1 cellular context compared by ENCODE assay signal in the genomic region with DNA sequence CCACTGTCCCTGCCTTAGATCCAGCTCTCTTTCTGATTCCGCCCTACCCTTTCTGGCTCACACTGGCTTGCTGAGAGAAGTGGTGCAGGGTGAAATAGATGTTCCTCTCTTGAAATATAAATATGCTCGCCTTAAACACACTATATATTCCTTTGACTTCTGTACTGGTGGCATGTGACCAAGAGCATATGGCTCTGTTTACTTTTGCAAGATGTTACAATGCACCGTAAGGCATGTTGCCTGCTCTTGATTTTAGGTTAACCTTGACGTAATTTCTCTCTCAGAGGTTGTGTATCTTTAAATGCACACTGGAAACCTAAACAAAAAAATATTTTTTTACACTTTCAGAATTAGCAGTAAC.
TF ChIP-seq lines count a peak whose summit lies in the region.

No MANE protein-coding gene starts in this region.

TF ChIP-seq in HepG2, 621 proteins besides CTCF, POLR2A, EP300 and RAD21 (continued from another document and continues in another):
- TF ChIP-seq, protein P1, sequence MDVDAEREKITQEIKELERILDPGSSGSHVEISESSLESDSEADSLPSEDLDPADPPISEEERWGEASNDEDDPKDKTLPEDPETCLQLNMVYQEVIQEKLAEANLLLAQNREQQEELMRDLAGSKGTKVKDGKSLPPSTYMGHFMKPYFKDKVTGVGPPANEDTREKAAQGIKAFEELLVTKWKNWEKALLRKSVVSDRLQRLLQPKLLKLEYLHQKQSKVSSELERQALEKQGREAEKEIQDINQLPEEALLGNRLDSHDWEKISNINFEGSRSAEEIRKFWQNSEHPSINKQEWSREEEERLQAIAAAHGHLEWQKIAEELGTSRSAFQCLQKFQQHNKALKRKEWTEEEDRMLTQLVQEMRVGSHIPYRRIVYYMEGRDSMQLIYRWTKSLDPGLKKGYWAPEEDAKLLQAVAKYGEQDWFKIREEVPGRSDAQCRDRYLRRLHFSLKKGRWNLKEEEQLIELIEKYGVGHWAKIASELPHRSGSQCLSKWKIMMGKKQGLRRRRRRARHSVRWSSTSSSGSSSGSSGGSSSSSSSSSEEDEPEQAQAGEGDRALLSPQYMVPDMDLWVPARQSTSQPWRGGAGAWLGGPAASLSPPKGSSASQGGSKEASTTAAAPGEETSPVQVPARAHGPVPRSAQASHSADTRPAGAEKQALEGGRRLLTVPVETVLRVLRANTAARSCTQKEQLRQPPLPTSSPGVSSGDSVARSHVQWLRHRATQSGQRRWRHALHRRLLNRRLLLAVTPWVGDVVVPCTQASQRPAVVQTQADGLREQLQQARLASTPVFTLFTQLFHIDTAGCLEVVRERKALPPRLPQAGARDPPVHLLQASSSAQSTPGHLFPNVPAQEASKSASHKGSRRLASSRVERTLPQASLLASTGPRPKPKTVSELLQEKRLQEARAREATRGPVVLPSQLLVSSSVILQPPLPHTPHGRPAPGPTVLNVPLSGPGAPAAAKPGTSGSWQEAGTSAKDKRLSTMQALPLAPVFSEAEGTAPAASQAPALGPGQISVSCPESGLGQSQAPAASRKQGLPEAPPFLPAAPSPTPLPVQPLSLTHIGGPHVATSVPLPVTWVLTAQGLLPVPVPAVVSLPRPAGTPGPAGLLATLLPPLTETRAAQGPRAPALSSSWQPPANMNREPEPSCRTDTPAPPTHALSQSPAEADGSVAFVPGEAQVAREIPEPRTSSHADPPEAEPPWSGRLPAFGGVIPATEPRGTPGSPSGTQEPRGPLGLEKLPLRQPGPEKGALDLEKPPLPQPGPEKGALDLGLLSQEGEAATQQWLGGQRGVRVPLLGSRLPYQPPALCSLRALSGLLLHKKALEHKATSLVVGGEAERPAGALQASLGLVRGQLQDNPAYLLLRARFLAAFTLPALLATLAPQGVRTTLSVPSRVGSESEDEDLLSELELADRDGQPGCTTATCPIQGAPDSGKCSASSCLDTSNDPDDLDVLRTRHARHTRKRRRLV (CRISPR knock-in tag; IDR thresholded peaks at IDR 0.05), result no peak
- TF ChIP-seq ERF (CRISPR knock-in tag; IDR thresholded peaks at IDR 0.05), result no peak
- TF ChIP-seq FOXK2 (IDR thresholded peaks at IDR 0.05), result peak; percentile 51; the same call in 1 of the 2 replicates
- TF ChIP-seq, protein P2, sequence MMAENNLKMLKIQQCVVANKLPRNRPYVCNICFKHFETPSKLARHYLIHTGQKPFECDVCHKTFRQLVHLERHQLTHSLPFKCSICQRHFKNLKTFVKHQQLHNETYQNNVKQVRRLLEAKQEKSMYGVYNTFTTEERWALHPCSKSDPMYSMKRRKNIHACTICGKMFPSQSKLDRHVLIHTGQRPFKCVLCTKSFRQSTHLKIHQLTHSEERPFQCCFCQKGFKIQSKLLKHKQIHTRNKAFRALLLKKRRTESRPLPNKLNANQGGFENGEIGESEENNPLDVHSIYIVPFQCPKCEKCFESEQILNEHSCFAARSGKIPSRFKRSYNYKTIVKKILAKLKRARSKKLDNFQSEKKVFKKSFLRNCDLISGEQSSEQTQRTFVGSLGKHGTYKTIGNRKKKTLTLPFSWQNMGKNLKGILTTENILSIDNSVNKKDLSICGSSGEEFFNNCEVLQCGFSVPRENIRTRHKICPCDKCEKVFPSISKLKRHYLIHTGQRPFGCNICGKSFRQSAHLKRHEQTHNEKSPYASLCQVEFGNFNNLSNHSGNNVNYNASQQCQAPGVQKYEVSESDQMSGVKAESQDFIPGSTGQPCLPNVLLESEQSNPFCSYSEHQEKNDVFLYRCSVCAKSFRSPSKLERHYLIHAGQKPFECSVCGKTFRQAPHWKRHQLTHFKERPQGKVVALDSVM (CRISPR knock-in tag; IDR thresholded peaks at IDR 0.05), result peak; percentile 67; the same call in 1 of the 2 replicates
- TF ChIP-seq ZNF7 (CRISPR knock-in tag; IDR thresholded peaks at IDR 0.05), result peak; percentile 57
- TF ChIP-seq HMGA1 (CRISPR knock-in tag; conservative IDR thresholded peaks at IDR 0.05), result no peak
- TF ChIP-seq PAWR (CRISPR knock-in tag; IDR thresholded peaks at IDR 0.05; ENCODE audit: borderline replicate concordance), result no peak
- TF ChIP-seq ETV5 (CRISPR knock-in tag; IDR thresholded peaks at IDR 0.05; ENCODE audit: borderline replicate concordance), result no peak
- TF ChIP-seq SYNCRIP (IDR thresholded peaks at IDR 0.05; ENCODE audit: insufficient read depth, low read depth, low read length), result no peak
- TF ChIP-seq, protein P3, sequence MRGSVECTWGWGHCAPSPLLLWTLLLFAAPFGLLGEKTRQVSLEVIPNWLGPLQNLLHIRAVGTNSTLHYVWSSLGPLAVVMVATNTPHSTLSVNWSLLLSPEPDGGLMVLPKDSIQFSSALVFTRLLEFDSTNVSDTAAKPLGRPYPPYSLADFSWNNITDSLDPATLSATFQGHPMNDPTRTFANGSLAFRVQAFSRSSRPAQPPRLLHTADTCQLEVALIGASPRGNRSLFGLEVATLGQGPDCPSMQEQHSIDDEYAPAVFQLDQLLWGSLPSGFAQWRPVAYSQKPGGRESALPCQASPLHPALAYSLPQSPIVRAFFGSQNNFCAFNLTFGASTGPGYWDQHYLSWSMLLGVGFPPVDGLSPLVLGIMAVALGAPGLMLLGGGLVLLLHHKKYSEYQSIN (CRISPR knock-in tag; IDR thresholded peaks at IDR 0.05; ENCODE audit: borderline replicate concordance), result no peak
- TF ChIP-seq, protein P4, sequence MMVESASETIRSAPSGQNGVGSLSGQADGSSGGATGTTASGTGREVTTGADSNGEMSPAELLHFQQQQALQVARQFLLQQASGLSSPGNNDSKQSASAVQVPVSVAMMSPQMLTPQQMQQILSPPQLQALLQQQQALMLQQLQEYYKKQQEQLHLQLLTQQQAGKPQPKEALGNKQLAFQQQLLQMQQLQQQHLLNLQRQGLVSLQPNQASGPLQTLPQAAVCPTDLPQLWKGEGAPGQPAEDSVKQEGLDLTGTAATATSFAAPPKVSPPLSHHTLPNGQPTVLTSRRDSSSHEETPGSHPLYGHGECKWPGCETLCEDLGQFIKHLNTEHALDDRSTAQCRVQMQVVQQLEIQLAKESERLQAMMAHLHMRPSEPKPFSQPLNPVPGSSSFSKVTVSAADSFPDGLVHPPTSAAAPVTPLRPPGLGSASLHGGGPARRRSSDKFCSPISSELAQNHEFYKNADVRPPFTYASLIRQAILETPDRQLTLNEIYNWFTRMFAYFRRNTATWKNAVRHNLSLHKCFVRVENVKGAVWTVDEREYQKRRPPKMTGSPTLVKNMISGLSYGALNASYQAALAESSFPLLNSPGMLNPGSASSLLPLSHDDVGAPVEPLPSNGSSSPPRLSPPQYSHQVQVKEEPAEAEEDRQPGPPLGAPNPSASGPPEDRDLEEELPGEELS (CRISPR knock-in tag; IDR thresholded peaks at IDR 0.05), result no peak
- no peak for TF ChIP-seq ZNF451 (CRISPR knock-in tag; IDR thresholded peaks at IDR 0.05)
- TF ChIP-seq, protein P5, sequence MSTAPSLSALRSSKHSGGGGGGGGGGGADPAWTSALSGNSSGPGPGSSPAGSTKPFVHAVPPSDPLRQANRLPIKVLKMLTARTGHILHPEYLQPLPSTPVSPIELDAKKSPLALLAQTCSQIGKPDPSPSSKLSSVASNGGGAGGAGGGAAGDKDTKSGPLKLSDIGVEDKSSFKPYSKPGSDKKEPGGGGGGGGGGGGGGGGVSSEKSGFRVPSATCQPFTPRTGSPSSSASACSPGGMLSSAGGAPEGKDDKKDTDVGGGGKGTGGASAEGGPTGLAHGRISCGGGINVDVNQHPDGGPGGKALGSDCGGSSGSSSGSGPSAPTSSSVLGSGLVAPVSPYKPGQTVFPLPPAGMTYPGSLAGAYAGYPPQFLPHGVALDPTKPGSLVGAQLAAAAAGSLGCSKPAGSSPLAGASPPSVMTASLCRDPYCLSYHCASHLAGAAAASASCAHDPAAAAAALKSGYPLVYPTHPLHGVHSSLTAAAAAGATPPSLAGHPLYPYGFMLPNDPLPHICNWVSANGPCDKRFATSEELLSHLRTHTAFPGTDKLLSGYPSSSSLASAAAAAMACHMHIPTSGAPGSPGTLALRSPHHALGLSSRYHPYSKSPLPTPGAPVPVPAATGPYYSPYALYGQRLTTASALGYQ (CRISPR knock-in tag; IDR thresholded peaks at IDR 0.05), result no peak
- TF ChIP-seq ZNF841 (CRISPR knock-in tag; IDR thresholded peaks at IDR 0.05; ENCODE audit: borderline replicate concordance), result no peak
- TF ChIP-seq, protein P6, sequence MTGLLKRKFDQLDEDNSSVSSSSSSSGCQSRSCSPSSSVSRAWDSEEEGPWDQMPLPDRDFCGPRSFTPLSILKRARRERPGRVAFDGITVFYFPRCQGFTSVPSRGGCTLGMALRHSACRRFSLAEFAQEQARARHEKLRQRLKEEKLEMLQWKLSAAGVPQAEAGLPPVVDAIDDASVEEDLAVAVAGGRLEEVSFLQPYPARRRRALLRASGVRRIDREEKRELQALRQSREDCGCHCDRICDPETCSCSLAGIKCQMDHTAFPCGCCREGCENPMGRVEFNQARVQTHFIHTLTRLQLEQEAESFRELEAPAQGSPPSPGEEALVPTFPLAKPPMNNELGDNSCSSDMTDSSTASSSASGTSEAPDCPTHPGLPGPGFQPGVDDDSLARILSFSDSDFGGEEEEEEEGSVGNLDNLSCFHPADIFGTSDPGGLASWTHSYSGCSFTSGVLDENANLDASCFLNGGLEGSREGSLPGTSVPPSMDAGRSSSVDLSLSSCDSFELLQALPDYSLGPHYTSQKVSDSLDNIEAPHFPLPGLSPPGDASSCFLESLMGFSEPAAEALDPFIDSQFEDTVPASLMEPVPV (CRISPR knock-in tag; IDR thresholded peaks at IDR 0.05), result no peak
- TF ChIP-seq, protein P7, sequence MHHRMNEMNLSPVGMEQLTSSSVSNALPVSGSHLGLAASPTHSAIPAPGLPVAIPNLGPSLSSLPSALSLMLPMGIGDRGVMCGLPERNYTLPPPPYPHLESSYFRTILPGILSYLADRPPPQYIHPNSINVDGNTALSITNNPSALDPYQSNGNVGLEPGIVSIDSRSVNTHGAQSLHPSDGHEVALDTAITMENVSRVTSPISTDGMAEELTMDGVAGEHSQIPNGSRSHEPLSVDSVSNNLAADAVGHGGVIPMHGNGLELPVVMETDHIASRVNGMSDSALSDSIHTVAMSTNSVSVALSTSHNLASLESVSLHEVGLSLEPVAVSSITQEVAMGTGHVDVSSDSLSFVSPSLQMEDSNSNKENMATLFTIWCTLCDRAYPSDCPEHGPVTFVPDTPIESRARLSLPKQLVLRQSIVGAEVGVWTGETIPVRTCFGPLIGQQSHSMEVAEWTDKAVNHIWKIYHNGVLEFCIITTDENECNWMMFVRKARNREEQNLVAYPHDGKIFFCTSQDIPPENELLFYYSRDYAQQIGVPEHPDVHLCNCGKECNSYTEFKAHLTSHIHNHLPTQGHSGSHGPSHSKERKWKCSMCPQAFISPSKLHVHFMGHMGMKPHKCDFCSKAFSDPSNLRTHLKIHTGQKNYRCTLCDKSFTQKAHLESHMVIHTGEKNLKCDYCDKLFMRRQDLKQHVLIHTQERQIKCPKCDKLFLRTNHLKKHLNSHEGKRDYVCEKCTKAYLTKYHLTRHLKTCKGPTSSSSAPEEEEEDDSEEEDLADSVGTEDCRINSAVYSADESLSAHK (CRISPR knock-in tag; IDR thresholded peaks at IDR 0.05; ENCODE audit: borderline replicate concordance), result no peak
- no peak for TF ChIP-seq THYN1 (CRISPR knock-in tag; IDR thresholded peaks at IDR 0.05; ENCODE audit: borderline replicate concordance, low read depth)
- no peak for TF ChIP-seq ZNF263 (CRISPR knock-in tag; IDR thresholded peaks at IDR 0.05)
- no peak for TF ChIP-seq KLF12 (CRISPR knock-in tag; IDR thresholded peaks at IDR 0.05; ENCODE audit: borderline replicate concordance)
- no peak for TF ChIP-seq PCBP2 (optimal IDR thresholded peaks at IDR 0.05; ENCODE audit: low read depth, low read length, poor library complexity, severe bottlenecking)
- no peak for TF ChIP-seq SRSF1 (optimal IDR thresholded peaks at IDR 0.05; ENCODE audit: low read depth, low read length)
- no peak for TF ChIP-seq ZNF616 (CRISPR knock-in tag; IDR thresholded peaks at IDR 0.05; ENCODE audit: low read depth)
- TF ChIP-seq ZFP1 (CRISPR knock-in tag; IDR thresholded peaks at IDR 0.05), result no peak
- no peak for TF ChIP-seq ZNF792 (CRISPR knock-in tag; IDR thresholded peaks at IDR 0.05)
- TF ChIP-seq ZSCAN9 (CRISPR knock-in tag; IDR thresholded peaks at IDR 0.05; ENCODE audit: borderline replicate concordance), result no peak
- TF ChIP-seq ZNF615 (CRISPR knock-in tag; IDR thresholded peaks at IDR 0.05; ENCODE audit: borderline replicate concordance), result no peak
- TF ChIP-seq, protein P8, sequence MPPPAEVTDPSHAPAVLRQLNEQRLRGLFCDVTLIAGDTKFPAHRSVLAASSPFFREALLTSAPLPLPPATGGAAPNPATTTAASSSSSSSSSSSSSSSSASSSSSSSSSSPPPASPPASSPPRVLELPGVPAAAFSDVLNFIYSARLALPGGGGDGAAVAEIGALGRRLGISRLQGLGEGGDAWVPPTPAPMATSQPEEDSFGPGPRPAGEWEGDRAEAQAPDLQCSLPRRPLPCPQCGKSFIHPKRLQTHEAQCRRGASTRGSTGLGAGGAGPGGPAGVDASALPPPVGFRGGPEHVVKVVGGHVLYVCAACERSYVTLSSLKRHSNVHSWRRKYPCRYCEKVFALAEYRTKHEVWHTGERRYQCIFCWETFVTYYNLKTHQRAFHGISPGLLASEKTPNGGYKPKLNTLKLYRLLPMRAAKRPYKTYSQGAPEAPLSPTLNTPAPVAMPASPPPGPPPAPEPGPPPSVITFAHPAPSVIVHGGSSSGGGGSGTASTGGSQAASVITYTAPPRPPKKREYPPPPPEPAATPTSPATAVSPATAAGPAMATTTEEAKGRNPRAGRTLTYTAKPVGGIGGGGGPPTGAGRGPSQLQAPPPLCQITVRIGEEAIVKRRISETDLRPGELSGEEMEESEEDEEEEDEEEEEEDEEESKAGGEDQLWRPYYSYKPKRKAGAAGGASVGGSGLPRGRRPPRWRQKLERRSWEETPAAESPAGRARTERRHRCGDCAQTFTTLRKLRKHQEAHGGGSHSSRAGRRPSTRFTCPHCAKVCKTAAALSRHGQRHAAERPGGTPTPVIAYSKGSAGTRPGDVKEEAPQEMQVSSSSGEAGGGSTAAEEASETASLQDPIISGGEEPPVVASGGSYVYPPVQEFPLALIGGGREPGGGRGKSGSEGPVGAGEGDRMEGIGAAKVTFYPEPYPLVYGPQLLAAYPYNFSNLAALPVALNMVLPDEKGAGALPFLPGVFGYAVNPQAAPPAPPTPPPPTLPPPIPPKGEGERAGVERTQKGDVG (CRISPR knock-in tag; IDR thresholded peaks at IDR 0.05; ENCODE audit: borderline replicate concordance), result no peak
- no peak for TF ChIP-seq RORA (CRISPR knock-in tag; IDR thresholded peaks at IDR 0.05)
- TF ChIP-seq, protein P9, sequence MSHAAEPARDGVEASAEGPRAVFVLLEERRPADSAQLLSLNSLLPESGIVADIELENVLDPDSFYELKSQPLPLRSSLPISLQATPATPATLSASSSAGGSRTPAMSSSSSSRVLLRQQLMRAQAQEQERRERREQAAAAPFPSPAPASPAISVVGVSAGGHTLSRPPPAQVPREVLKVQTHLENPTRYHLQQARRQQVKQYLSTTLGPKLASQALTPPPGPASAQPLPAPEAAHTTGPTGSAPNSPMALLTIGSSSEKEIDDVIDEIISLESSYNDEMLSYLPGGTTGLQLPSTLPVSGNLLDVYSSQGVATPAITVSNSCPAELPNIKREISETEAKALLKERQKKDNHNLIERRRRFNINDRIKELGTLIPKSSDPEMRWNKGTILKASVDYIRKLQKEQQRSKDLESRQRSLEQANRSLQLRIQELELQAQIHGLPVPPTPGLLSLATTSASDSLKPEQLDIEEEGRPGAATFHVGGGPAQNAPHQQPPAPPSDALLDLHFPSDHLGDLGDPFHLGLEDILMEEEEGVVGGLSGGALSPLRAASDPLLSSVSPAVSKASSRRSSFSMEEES (CRISPR knock-in tag; IDR thresholded peaks at IDR 0.05), result 0 out of 2 replicates have a peak, but pooled peaks have one; percentile 16
- no peak for TF ChIP-seq ZSCAN22 (CRISPR knock-in tag; IDR thresholded peaks at IDR 0.05)
- TF ChIP-seq, protein P10, sequence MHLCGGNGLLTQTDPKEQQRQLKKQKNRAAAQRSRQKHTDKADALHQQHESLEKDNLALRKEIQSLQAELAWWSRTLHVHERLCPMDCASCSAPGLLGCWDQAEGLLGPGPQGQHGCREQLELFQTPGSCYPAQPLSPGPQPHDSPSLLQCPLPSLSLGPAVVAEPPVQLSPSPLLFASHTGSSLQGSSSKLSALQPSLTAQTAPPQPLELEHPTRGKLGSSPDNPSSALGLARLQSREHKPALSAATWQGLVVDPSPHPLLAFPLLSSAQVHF (CRISPR knock-in tag; IDR thresholded peaks at IDR 0.05), result no peak
- TF ChIP-seq TAF1 (CRISPR knock-in tag; IDR thresholded peaks at IDR 0.05), result no peak
- no peak for TF ChIP-seq LCORL (IDR thresholded peaks at IDR 0.05)
- no peak for TF ChIP-seq LCORL (CRISPR knock-in tag; IDR thresholded peaks at IDR 0.05)
